In genomic region chr4:19983072-19983471, GRCh38 we compare ENCODE assay signal across 16 cellular contexts.
DNase-seq lines count a peak whose midpoint lies in the region; ATAC-seq and TF ChIP-seq lines count a peak whose summit lies in the region.
"Had no signal": no experiment of that assay in that cellular context is flagged by ENCODE, and none has a peak within 500 bp of the region (broad histone marks: within the 10 kb centered on the region; RNA-seq: fewer than 3 reads in every experiment).

No MANE protein-coding gene starts in this region.

- no peak overlapping the region for H3K4me3 Mint-ChIP-seq in Caco-2 (ENCODE audit: unreplicated experiment)
- H3K4me3 Mint-ChIP-seq: activated naive CD8-positive, alpha-beta T cell; nephron had no signal

- H3K9me3 Mint-ChIP-seq in activated naive CD4-positive, alpha-beta T cell treated with anti-CD3 and anti-CD28 coated beads, Interleukin-2, amount 50 U/mL, for 72 hours = peaks cover 22 to 27% of the 10 kb centered on the region in 2 donors
- H3K9me3 Mint-ChIP-seq in Caco-2 (ENCODE audit: unreplicated experiment) = no peaks in the 10 kb centered on the region

- H3K4me3 ChIP-seq in HFF-Myc (replicated peaks; ENCODE audit: low read depth, low read length) = no peak overlapping the region
- no peak overlapping the region for H3K4me3 ChIP-seq in adrenal gland
- H3K4me3 ChIP-seq in fibroblast of pulmonary artery (replicated peaks; ENCODE audit: low read depth, low read length) = no peak overlapping the region
- H3K4me3 ChIP-seq in Caco-2 (ENCODE audit: low read depth, low read length) = no peak overlapping the region
- H3K4me3 ChIP-seq: skin epidermis, testis had no signal

- no peaks in the 10 kb centered on the region for H3K4me1 Mint-ChIP-seq in Caco-2 (ENCODE audit: low read depth, unreplicated experiment)
- H3K4me1 Mint-ChIP-seq: nephron had no signal

- CTCF ChIA-PET in Caco-2 (lab: Charles Lee) = no interaction called here

- intact Hi-C loops in adrenal gland (cut with DNase I) = no loop called here
- intact Hi-C loops in Caco-2 (cut with micrococcal nuclease; ENCODE audit: unreplicated experiment) = no loop called here

- peaks cover 2 to 5% of the 10 kb centered on the region in 2 donors for H3K36me3 Mint-ChIP-seq in activated naive CD4-positive, alpha-beta T cell treated with anti-CD3 and anti-CD28 coated beads, Interleukin-2, amount 50 U/mL, for 72 hours
- no peaks in the 10 kb centered on the region for H3K36me3 Mint-ChIP-seq in Caco-2 (ENCODE audit: insufficient read depth, unreplicated experiment)
- H3K36me3 Mint-ChIP-seq: activated naive CD8-positive, alpha-beta T cell had no signal

- H3K27ac Mint-ChIP-seq in activated naive CD4-positive, alpha-beta T cell treated with anti-CD3 and anti-CD28 coated beads, Interleukin-2, amount 50 U/mL, for 72 hours = no peak overlapping the region
- H3K27ac Mint-ChIP-seq in Caco-2 (ENCODE audit: unreplicated experiment) = no peak overlapping the region
- H3K27ac Mint-ChIP-seq: activated naive CD8-positive, alpha-beta T cell had no signal

- no TSS peak for BruUV-seq in Caco-2 (replicated peaks; lab: Mats Ljungman, UMichigan)

- ATAC-seq in activated naive CD4-positive, alpha-beta T cell treated with anti-CD3 and anti-CD28 coated beads, Interleukin-2, amount 50 U/mL, for 72 hours = no peak

- H3K27me3 Mint-ChIP-seq in Caco-2 (ENCODE audit: insufficient read depth, unreplicated experiment) = peaks cover 3% of the 10 kb centered on the region
- H3K27me3 Mint-ChIP-seq: activated naive CD8-positive, alpha-beta T cell had no signal

- 63 to 70% (median 67%) methylated on average over 3 of the region's 3 CpGs for WGBS in adrenal gland, 4 donors

- POLR2A ChIA-PET in Caco-2 (lab: Charles Lee) = no interaction called here

- H3K27ac ChIP-seq in adrenal gland = peak overlapping the region in 4 of 5 donors; percentile 44 to 85 (median 58)
- H3K27ac ChIP-seq: skin epidermis, testis, WERI-Rb-1 had no signal

- H3K27me3 ChIP-seq in adrenal gland (no peaks in the 10 kb centered on the region), Caco-2 (replicated peaks; ENCODE audit: control insufficient read depth, insufficient read depth, low read length) (no peaks in the 10 kb centered on the region)
- H3K27me3 ChIP-seq: testis had no signal

- H3K36me3 ChIP-seq in adrenal gland (replicated peaks in 1 of 2) (no peaks in the 10 kb centered on the region), Caco-2 (ENCODE audit: control insufficient read depth, insufficient read depth, low read length) (no peaks in the 10 kb centered on the region)
- H3K36me3 ChIP-seq: WERI-Rb-1 had no signal

- TF ChIP-seq POLR2A in adrenal gland (IDR thresholded peaks at IDR 0.05) = no peak

- H3K9me3 ChIP-seq in adrenal gland (replicated peaks in 1 of 3) (peaks cover 0 to 5% (median 0%) of the 10 kb centered on the region in 3 donors), Caco-2 (no peaks in the 10 kb centered on the region)
- H3K9me3 ChIP-seq: testis had no signal

- DNase-seq in HFF-Myc (ENCODE audit: extremely low read depth, low read depth) (peak; percentile 88), adrenal gland (no peak), fibroblast of pulmonary artery (ENCODE audit: low read depth) (peak; percentile 98), smooth muscle cell of the brain vasculature (ENCODE audit: low read depth, low spot score) (peak; percentile 40), T-helper 1 cell (no peak), Caco-2 (no peak)
- DNase-seq in activated naive CD4-positive, alpha-beta T cell treated with anti-CD3 and anti-CD28 coated beads, Interleukin-2, amount 50 U/mL, for 72 hours (ENCODE audit: low spot score in 2 of 2) = no peak
- DNase-seq: activated CD8-positive, alpha-beta memory T cell treated with anti-CD3 and anti-CD28 coated beads, Interleukin-2, amount 50 U/mL, for 4 hours; Calu3; hippocampal formation; NCI-H2081 treated with DMSO at 0.1 percent for 48 hours; testis; WERI-Rb-1 had no signal

- no peak for TF ChIP-seq CTCF in HFF-Myc (IDR thresholded peaks at IDR 0.05; ENCODE audit: low read depth, low read length, missing control alignments)
- TF ChIP-seq CTCF in adrenal gland (IDR thresholded peaks at IDR 0.05) = no peak
- no peak for TF ChIP-seq CTCF in fibroblast of pulmonary artery (IDR thresholded peaks at IDR 0.05; ENCODE audit: low read length, missing control alignments)
- no peak for TF ChIP-seq CTCF in Caco-2 (IDR thresholded peaks at IDR 0.05; ENCODE audit: insufficient read depth in 1 of 2, low read depth in 1 of 2, low read length in 1 of 2, severe bottlenecking in 1 of 2, unreplicated experiment in 1 of 2)

- peaks cover 5 to 12% of the 10 kb centered on the region in 2 donors for H3K4me1 ChIP-seq in adrenal gland (replicated peaks in 1 of 2)
- H3K4me1 ChIP-seq in Caco-2 = no peaks in the 10 kb centered on the region
- H3K4me1 ChIP-seq: testis had no signal

Comparison
In these comparisons a context has a peak if more than half of its experiments do, and no peak if none do; other contexts are left out.
1. DNase-seq: peak in HFF-Myc (single experiment), fibroblast of pulmonary artery (single experiment) and smooth muscle cell of the brain vasculature (single experiment); none in adrenal gland (0 of 7), activated naive CD4-positive, alpha-beta T cell treated with anti-CD3 and anti-CD28 coated beads, Interleukin-2, amount 50 U/mL, for 72 hours (0 of 2), T-helper 1 cell (0 of 5) and Caco-2 (0 of 2).